ENCODE assay signal across 14 cellular contexts in the genomic region with DNA sequence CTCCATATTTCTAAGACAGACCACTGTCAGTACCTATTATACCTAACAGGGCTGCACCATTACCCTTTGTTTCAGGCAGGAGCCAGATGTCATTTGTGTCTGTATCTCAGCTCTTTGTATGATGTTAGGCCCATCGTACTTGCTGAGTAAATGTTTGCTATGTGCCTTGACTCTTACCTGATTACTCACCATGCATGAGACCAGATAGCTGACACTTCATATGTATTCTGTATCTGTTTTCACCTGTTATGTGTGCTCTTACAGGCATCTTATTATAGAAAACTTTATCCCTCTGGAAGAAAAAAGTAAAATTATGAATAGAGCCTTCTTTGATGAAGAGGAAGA. TPM values are rescaled to one million over a fixed set of nuclear protein-coding genes. Genes with fewer than 3 reads are reported as not detected.
DNase-seq lines count a peak whose midpoint lies in the region; ATAC-seq and TF ChIP-seq lines count a peak whose summit lies in the region.
"Had no signal": no experiment of that assay in that cellular context is flagged by ENCODE, and none has a peak within 500 bp of the region (broad histone marks: within the 10 kb centered on the region; RNA-seq: fewer than 3 reads in every experiment).

No MANE protein-coding gene starts in this region.

- no peaks in the 10 kb centered on the region for H3K27me3 Mint-ChIP-seq in Calu3 (ENCODE audit: unreplicated experiment)
- H3K27me3 Mint-ChIP-seq: IgD-negative memory B cell had no signal

- no peak for ATAC-seq in HG03520 (IDR thresholded peaks at IDR 0.05; ENCODE audit: unreplicated experiment)

- intact Hi-C loops in Calu3 (cut with micrococcal nuclease; ENCODE audit: unreplicated experiment): loop anchor here (2.0 kb wide), 1 partner anchor 30 kb away; no protein-coding TSS in a partner anchor

- H3K4me1 Mint-ChIP-seq in Calu3 (ENCODE audit: low read depth, unreplicated experiment): peaks cover 20% of the 10 kb centered on the region

- CTCF ChIA-PET in Calu3 (lab: Charles Lee): interaction anchor here (0.6 kb wide), 1 partner anchor 407 kb away, joined by 6 read pairs; no protein-coding TSS in a partner anchor

- no peak for TF ChIP-seq CTCF in Calu3 (IDR thresholded peaks at IDR 0.05; ENCODE audit: unreplicated experiment)

- DNase-seq in Calu3 (no peak), NCI-H1417 treated with DMSO at 0.1 percent for 48 hours (lab: John Stamatoyannopoulos, UW) (peak; percentile 9), amniotic epithelial cell (ENCODE audit: low read depth) (peak; percentile 38), NCI-H1105 (lab: John Stamatoyannopoulos, UW) (no peak), GM03348 (ENCODE audit: low spot score) (no peak), MG63 (no peak)
- DNase-seq: caudate nucleus, DMS79, NCI-H524, retina, T-helper 2 cell had no signal

- peaks cover 30% of the 10 kb centered on the region for H3K36me3 Mint-ChIP-seq in Calu3 (ENCODE audit: insufficient read depth, unreplicated experiment)

- peaks cover 18% of the 10 kb centered on the region for H3K4me1 ChIP-seq in mesodermal cell (ENCODE audit: control insufficient read depth, insufficient read depth, low read length, poor library complexity, severe bottlenecking)

- H3K4me3 ChIP-seq in mesodermal cell (ENCODE audit: extremely low read depth, insufficient read depth, low read length, poor library complexity, severe bottlenecking) (no peak overlapping the region), MG63 (no peak overlapping the region)

- H3K27ac Mint-ChIP-seq in Calu3 (ENCODE audit: unreplicated experiment): peak overlapping the region; percentile 83

- peak overlapping the region; percentile 75 for H3K27ac ChIP-seq in mesodermal cell (ENCODE audit: low read depth, low read length, severe bottlenecking)

- H3K27me3 ChIP-seq in MG63: no peaks in the 10 kb centered on the region

- H3K9me3 ChIP-seq in mesodermal cell (ENCODE audit: control insufficient read depth, low read length): no peaks in the 10 kb centered on the region
- H3K9me3 ChIP-seq in MG63: no peaks in the 10 kb centered on the region

- no TSS peak for BruUV-seq in Calu3 (replicated peaks; lab: Mats Ljungman, UMichigan)

- no peak overlapping the region for H3K4me3 Mint-ChIP-seq in Calu3 (ENCODE audit: low read depth, unreplicated experiment)
- H3K4me3 Mint-ChIP-seq: IgD-negative memory B cell had no signal

- no peaks in the 10 kb centered on the region for H3K9me3 Mint-ChIP-seq in Calu3 (ENCODE audit: low read depth, unreplicated experiment)
- H3K9me3 Mint-ChIP-seq: IgD-negative memory B cell had no signal

- H3K36me3 ChIP-seq in mesodermal cell (ENCODE audit: control insufficient read depth, insufficient read depth, low read length): peaks cover 23% of the 10 kb centered on the region
- peaks cover 16% of the 10 kb centered on the region for H3K36me3 ChIP-seq in MG63

- WGBS in mesodermal cell (ENCODE audit: insufficient coverage in 2 of 2), 2 experiments: 100% methylated on average over 1 of the region's 1 CpG; no CpG with 5 or more reads in 1 of the 2 experiments

RNA-seq across cellular contexts. Expression of gene ASXL1, which starts 31.7 kb away (rescaled TPM):
- 120 and 123 TPM in 2 replicates for total RNA-seq in Calu3 (2022)
- polyA plus RNA-seq in mesodermal cell (2013, experiment 1 of 2): 65.8 TPM
- polyA plus RNA-seq in mesodermal cell (2013, experiment 2 of 2): 61.7 TPM
- total RNA-seq in MG63 (2014; rRNA removed; shearing (Covaris generic); ENCODE audit: low replicate concordance): 25.2 and 39.8 TPM in 2 replicates

RNA-seq across cellular contexts. Expression of gene KIF3B, which starts 49.0 kb away (rescaled TPM):
- 51.2 and 56.6 TPM in 2 replicates for total RNA-seq in Calu3 (2022)
- polyA plus RNA-seq in mesodermal cell (2013, experiment 1 of 2): 20.6 TPM
- polyA plus RNA-seq in mesodermal cell (2013, experiment 2 of 2): 19.3 TPM
- 6.8 and 7.0 TPM in 2 replicates for total RNA-seq in MG63 (2014; rRNA removed; shearing (Covaris generic); ENCODE audit: low replicate concordance)

Comparison
In these comparisons a context has a peak if more than half of its experiments do, and no peak if none do; other contexts are left out.
1. DNase-seq: peak in NCI-H1417 treated with DMSO at 0.1 percent for 48 hours (single experiment) and amniotic epithelial cell (single experiment); none in Calu3 (single experiment), NCI-H1105 (single experiment), GM03348 (single experiment) and MG63 (single experiment).